1 cellular context compared by ENCODE assay signal in the genomic region with DNA sequence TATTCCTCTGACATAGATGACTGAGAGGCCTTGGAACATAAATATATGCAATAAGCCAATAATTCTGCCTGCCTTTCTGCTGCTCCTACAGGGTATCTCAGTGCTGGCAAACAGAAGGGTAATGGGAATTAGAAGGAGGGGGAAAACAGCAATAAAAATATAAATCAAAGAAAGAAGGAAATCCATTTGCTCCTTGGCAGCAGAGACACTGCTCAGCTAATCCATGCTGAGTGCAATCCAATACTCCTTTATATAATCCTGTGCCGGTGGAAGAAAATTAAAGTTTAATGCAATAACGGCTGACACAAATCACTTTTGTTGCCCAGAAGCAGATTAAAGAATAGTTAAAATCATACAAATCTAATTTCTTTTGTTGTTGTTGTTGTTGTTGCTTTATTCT.
TF ChIP-seq lines count a peak whose summit lies in the region.

No MANE protein-coding gene starts in this region.

TF ChIP-seq in GM23338, 12 proteins besides CTCF, POLR2A, EP300 and RAD21 (continued from another document):
- TF ChIP-seq, protein P1, sequence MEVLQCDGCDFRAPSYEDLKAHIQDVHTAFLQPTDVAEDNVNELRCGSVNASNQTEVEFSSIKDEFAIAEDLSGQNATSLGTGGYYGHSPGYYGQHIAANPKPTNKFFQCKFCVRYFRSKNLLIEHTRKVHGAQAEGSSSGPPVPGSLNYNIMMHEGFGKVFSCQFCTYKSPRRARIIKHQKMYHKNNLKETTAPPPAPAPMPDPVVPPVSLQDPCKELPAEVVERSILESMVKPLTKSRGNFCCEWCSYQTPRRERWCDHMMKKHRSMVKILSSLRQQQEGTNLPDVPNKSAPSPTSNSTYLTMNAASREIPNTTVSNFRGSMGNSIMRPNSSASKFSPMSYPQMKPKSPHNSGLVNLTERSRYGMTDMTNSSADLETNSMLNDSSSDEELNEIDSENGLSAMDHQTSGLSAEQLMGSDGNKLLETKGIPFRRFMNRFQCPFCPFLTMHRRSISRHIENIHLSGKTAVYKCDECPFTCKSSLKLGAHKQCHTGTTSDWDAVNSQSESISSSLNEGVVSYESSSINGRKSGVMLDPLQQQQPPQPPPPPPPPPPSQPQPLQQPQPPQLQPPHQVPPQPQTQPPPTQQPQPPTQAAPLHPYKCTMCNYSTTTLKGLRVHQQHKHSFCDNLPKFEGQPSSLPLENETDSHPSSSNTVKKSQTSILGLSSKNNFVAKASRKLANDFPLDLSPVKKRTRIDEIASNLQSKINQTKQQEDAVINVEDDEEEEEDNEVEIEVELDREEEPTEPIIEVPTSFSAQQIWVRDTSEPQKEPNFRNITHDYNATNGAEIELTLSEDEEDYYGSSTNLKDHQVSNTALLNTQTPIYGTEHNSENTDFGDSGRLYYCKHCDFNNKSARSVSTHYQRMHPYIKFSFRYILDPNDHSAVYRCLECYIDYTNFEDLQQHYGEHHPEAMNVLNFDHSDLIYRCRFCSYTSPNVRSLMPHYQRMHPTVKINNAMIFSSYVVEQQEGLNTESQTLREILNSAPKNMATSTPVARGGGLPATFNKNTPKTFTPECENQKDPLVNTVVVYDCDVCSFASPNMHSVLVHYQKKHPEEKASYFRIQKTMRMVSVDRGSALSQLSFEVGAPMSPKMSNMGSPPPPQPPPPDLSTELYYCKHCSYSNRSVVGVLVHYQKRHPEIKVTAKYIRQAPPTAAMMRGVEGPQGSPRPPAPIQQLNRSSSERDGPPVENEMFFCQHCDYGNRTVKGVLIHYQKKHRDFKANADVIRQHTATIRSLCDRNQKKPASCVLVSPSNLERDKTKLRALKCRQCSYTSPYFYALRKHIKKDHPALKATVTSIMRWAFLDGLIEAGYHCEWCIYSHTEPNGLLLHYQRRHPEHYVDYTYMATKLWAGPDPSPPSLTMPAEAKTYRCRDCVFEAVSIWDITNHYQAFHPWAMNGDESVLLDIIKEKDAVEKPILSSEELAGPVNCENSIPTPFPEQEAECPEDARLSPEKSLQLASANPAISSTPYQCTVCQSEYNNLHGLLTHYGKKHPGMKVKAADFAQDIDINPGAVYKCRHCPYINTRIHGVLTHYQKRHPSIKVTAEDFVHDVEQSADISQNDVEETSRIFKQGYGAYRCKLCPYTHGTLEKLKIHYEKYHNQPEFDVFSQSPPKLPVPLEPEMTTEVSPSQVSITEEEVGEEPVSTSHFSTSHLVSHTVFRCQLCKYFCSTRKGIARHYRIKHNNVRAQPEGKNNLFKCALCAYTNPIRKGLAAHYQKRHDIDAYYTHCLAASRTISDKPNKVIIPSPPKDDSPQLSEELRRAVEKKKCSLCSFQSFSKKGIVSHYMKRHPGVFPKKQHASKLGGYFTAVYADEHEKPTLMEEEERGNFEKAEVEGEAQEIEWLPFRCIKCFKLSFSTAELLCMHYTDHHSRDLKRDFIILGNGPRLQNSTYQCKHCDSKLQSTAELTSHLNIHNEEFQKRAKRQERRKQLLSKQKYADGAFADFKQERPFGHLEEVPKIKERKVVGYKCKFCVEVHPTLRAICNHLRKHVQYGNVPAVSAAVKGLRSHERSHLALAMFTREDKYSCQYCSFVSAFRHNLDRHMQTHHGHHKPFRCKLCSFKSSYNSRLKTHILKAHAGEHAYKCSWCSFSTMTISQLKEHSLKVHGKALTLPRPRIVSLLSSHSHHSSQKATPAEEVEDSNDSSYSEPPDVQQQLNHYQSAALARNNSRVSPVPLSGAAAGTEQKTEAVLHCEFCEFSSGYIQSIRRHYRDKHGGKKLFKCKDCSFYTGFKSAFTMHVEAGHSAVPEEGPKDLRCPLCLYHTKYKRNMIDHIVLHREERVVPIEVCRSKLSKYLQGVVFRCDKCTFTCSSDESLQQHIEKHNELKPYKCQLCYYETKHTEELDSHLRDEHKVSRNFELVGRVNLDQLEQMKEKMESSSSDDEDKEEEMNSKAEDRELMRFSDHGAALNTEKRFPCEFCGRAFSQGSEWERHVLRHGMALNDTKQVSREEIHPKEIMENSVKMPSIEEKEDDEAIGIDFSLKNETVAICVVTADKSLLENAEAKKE (CRISPR knock-in tag; IDR thresholded peaks at IDR 0.05), result no peak
- TF ChIP-seq, protein P2, sequence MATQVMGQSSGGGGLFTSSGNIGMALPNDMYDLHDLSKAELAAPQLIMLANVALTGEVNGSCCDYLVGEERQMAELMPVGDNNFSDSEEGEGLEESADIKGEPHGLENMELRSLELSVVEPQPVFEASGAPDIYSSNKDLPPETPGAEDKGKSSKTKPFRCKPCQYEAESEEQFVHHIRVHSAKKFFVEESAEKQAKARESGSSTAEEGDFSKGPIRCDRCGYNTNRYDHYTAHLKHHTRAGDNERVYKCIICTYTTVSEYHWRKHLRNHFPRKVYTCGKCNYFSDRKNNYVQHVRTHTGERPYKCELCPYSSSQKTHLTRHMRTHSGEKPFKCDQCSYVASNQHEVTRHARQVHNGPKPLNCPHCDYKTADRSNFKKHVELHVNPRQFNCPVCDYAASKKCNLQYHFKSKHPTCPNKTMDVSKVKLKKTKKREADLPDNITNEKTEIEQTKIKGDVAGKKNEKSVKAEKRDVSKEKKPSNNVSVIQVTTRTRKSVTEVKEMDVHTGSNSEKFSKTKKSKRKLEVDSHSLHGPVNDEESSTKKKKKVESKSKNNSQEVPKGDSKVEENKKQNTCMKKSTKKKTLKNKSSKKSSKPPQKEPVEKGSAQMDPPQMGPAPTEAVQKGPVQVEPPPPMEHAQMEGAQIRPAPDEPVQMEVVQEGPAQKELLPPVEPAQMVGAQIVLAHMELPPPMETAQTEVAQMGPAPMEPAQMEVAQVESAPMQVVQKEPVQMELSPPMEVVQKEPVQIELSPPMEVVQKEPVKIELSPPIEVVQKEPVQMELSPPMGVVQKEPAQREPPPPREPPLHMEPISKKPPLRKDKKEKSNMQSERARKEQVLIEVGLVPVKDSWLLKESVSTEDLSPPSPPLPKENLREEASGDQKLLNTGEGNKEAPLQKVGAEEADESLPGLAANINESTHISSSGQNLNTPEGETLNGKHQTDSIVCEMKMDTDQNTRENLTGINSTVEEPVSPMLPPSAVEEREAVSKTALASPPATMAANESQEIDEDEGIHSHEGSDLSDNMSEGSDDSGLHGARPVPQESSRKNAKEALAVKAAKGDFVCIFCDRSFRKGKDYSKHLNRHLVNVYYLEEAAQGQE (IDR thresholded peaks at IDR 0.05; ENCODE audit: unreplicated experiment), result no peak
- no peak for TF ChIP-seq ZNF331 (CRISPR knock-in tag; IDR thresholded peaks at IDR 0.05; ENCODE audit: low read depth)
- TF ChIP-seq EZH2 (IDR thresholded peaks at IDR 0.05; ENCODE audit: low read depth, unreplicated experiment), result no peak
- TF ChIP-seq ZNF114 (CRISPR knock-in tag; IDR thresholded peaks at IDR 0.05), result no peak
- TF ChIP-seq, protein P3, sequence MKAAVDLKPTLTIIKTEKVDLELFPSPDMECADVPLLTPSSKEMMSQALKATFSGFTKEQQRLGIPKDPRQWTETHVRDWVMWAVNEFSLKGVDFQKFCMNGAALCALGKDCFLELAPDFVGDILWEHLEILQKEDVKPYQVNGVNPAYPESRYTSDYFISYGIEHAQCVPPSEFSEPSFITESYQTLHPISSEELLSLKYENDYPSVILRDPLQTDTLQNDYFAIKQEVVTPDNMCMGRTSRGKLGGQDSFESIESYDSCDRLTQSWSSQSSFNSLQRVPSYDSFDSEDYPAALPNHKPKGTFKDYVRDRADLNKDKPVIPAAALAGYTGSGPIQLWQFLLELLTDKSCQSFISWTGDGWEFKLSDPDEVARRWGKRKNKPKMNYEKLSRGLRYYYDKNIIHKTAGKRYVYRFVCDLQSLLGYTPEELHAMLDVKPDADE (IDR thresholded peaks at IDR 0.05), result no peak
- no peak for TF ChIP-seq STAT1 (IDR thresholded peaks at IDR 0.05; ENCODE audit: unreplicated experiment)
- no peak for TF ChIP-seq JUNB (IDR thresholded peaks at IDR 0.05; ENCODE audit: unreplicated experiment)
TF ChIP-seq in GM23338: peak in this region for 0.
